ENCODE assay signal across 8 cellular contexts in genomic region chr2:171160119-171160629, GRCh38. TPM values are rescaled to one million over a fixed set of nuclear protein-coding genes. Genes with fewer than 3 reads are reported as not detected.
DNase-seq lines count a peak whose midpoint lies in the region; FAIRE-seq and TF ChIP-seq lines count a peak whose summit lies in the region.

No MANE protein-coding gene starts in this region.

- FAIRE-seq in bronchial epithelial cell (lab: Jason Lieb, UNC) (no peak), kidney (lab: Jason Lieb, UNC) (no peak), D721Med (lab: Jason Lieb, UNC) (no peak)

- H3K9me3 ChIP-seq in HEK293 (ENCODE audit: control insufficient read depth, insufficient read depth, low read depth, low read length) (no peaks in the 10 kb centered on the region), WERI-Rb-1 (ENCODE audit: severe bottlenecking) (no peaks in the 10 kb centered on the region), kidney (ENCODE audit: control insufficient read depth in 1 of 2, low read length in 2 of 2) (no peaks in the 10 kb centered on the region)

- intact Hi-C loops in kidney (cut with DNase I): no loop called here

- peak; percentile 21 for DNase-seq in GM04503 (ENCODE audit: low read depth)
- DNase-seq in NCI-H1092 (lab: John Stamatoyannopoulos, UW): peak; percentile 38
- peak; percentile 72 for DNase-seq in WERI-Rb-1
- DNase-seq in bronchial epithelial cell (ENCODE audit: low read depth): peak; percentile 42
- DNase-seq in kidney: peak; percentile 89
- DNase-seq in stimulated activated CD4-positive, alpha-beta T cell treated with anti-CD3 and anti-CD28 coated beads, Interleukin-15, amount 100 ng/mL, for 1 hour (ENCODE audit: low read depth in 1 of 2, low spot score in 1 of 2): peak; percentile 37 to 56
- DNase-seq in D721Med (ENCODE audit: insufficient read length, low spot score): no peak

- H3K4me1 ChIP-seq in HEK293 (ENCODE audit: control insufficient read depth, insufficient read depth, low read length): peaks cover 6% of the 10 kb centered on the region; the same call in 1 of the 2 replicates
- no peaks in the 10 kb centered on the region for H3K4me1 ChIP-seq in kidney (ENCODE audit: control insufficient read depth in 1 of 2, insufficient read depth in 1 of 2, low read depth in 1 of 2, low read length in 2 of 2)

- POLR2A ChIA-PET in HEK293 (lab: Yijun Ruan, JAX): interaction anchor here (0.7 to 1.0 kb wide), 2 partner anchors 256 to 1930 kb away, joined by 3 to 4 read pairs; no protein-coding TSS in a partner anchor

- H3K27ac ChIP-seq in HEK293 (ENCODE audit: extremely low read depth, low read depth, low read length) (peak overlapping the region; percentile 95), WERI-Rb-1 (peak overlapping the region; percentile 98), kidney (ENCODE audit: low read depth in 2 of 2, low read length in 2 of 2) (peak overlapping the region; percentile 97 to 98)

- no peaks in the 10 kb centered on the region for H3K27me3 ChIP-seq in WERI-Rb-1 (ENCODE audit: insufficient read depth, low read depth, severe bottlenecking)
- no peaks in the 10 kb centered on the region for H3K27me3 ChIP-seq in bronchial epithelial cell (ENCODE audit: control insufficient read depth, insufficient read depth, low read length)

- H3K4me3 ChIP-seq in HEK293 (ENCODE audit: low read depth, low read length): peak overlapping the region; percentile 96
- peak overlapping the region; percentile 63 for H3K4me3 ChIP-seq in WERI-Rb-1 (ENCODE audit: low read depth, low read length)
- peak overlapping the region; percentile 90 for H3K4me3 ChIP-seq in bronchial epithelial cell (ENCODE audit: low read depth, low read length)
- peak overlapping the region; percentile 66 to 80 for H3K4me3 ChIP-seq in kidney (ENCODE audit: low read length in 2 of 2)

- H3K36me3 ChIP-seq in HEK293 (ENCODE audit: control insufficient read depth in 2 of 2, insufficient read depth in 1 of 2, low read length in 2 of 2): no peaks in the 10 kb centered on the region
- no peaks in the 10 kb centered on the region for H3K36me3 ChIP-seq in WERI-Rb-1
- no peaks in the 10 kb centered on the region for H3K36me3 ChIP-seq in bronchial epithelial cell (ENCODE audit: control insufficient read depth, insufficient read depth, low read length)
- no peaks in the 10 kb centered on the region for H3K36me3 ChIP-seq in kidney (ENCODE audit: control insufficient read depth in 1 of 2, insufficient read depth in 2 of 2, low read length in 2 of 2)

- CTCF ChIA-PET in HEK293 (lab: Yijun Ruan, JAX): no interaction called here

- peak overlapping the region; percentile 65 to 82 for H3K9ac ChIP-seq in kidney (ENCODE audit: low read length in 2 of 2)

- TF ChIP-seq CTCF in HEK293 (tag by site-specific recombination; IDR thresholded peaks at IDR 0.05) (peak; percentile 27; the same call in 1 of the 2 replicates), WERI-Rb-1 (IDR thresholded peaks at IDR 0.05; ENCODE audit: low read depth, low read length) (no peak), bronchial epithelial cell (IDR thresholded peaks at IDR 0.05; ENCODE audit: insufficient read depth, low read length, severe bottlenecking) (no peak), kidney (IDR thresholded peaks at IDR 0.05; ENCODE audit: borderline replicate concordance, extremely low read depth, insufficient read depth) (no peak), D721Med (IDR thresholded peaks at IDR 0.05; ENCODE audit: insufficient read depth, missing control alignments) (no peak)

TF ChIP-seq in HEK293, 187 proteins besides CTCF, POLR2A, EP300 and RAD21 (continues in another document):
- TF ChIP-seq KLF16 (tag by site-specific recombination; IDR thresholded peaks at IDR 0.05) (no peak), ZNF362 (tag by site-specific recombination; IDR thresholded peaks at IDR 0.05) (no peak), ZSCAN5A (tag by site-specific recombination; IDR thresholded peaks at IDR 0.05) (0 out of 2 replicates have a peak, but pooled peaks have one; percentile 34), KLF8 (tag by site-specific recombination; IDR thresholded peaks at IDR 0.05) (peak; percentile 82; the same call in 1 of the 2 replicates), ZNF639 (tag by site-specific recombination; IDR thresholded peaks at IDR 0.05) (no peak), ZNF394 (tag by site-specific recombination; IDR thresholded peaks at IDR 0.05; ENCODE audit: borderline replicate concordance) (no peak; the same call in 1 of the 2 replicates), ZXDB (tag by site-specific recombination; IDR thresholded peaks at IDR 0.05) (0 out of 2 replicates have a peak, but pooled peaks have one; percentile 25), ZNF692 (tag by site-specific recombination; IDR thresholded peaks at IDR 0.05) (no peak; the same call in 1 of the 2 replicates), GLIS2 (tag by site-specific recombination; IDR thresholded peaks at IDR 0.05) (no peak), PRDM10 (tag by site-specific recombination; IDR thresholded peaks at IDR 0.05) (peak; percentile 39; the same call in 1 of the 2 replicates), HOXA7 (CRISPR knock-in tag; IDR thresholded peaks at IDR 0.05; ENCODE audit: borderline replicate concordance) (no peak)

RNA-seq across cellular contexts. Expression of gene TLK1, which starts 0.5 kb away (rescaled TPM):
- total RNA-seq in bronchial epithelial cell (11.8 and 14.2 TPM in 2 replicates), kidney (80.3 TPM)
- 12.3 TPM for polyA plus RNA-seq in kidney (ENCODE audit: insufficient read depth, low read depth, low replicate concordance)
